11 cellular contexts compared by ENCODE assay signal in the genomic region with DNA sequence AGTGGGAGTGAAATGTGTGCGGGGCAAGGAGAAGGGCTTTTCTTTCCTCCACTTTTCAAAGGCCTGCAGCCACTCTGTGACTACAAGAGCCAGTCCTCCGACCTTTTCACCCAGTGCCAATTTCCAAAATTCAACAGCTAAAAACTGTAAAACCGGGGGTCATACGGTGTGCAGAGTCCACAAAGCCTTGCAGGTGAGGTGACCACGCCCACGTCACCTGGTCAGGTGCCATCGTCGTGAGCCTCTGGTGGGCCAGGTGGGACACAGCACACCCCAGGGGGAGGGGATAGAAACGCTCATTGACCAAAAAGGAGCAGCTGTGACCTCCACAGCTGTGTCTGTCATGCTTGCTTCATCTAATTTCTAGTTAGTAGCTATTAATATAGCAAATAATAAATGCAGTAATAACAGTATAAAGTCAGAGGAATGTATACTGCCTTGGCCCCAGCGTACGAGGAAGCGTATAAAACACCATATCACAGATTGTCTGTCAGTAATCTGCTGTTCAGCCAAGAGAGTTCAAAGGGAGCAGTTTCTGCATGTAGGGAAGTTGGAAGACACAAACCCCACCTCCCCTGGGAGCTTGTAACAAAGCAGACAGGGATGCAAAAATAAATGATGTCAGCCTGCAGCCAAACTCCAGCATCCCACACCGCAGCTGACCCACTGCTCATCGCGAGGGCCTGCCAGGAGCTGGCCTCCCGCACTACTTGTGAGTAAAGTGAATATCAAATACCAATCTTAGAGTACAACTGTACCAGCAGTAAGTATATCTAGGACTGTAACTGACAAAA.
A peak's percentile ranks its signal among the peaks of the same experiment; 100 is the strongest.
DNase-seq lines count a peak whose midpoint lies in the region; ATAC-seq, FAIRE-seq and TF ChIP-seq lines count a peak whose summit lies in the region.
"Had no signal": no experiment of that assay in that cellular context is flagged by ENCODE, and none has a peak within 500 bp of the region (broad histone marks: within the 10 kb centered on the region; RNA-seq: fewer than 3 reads in every experiment).

No MANE protein-coding gene starts in this region.

- 36 to 67% methylated on average over 16 of the region's 16 CpGs for WGBS in sigmoid colon, 2 donors
- WGBS in mesendoderm (ENCODE audit: extremely low coverage, insufficient coverage, low lambda C conversion rate): no CpG with 5 or more reads among the region's 16 CpGs

- ATAC-seq in left ventricle myocardium superior: peak; percentile 24

- H3K4me3 ChIP-seq in astrocyte (ENCODE audit: insufficient read depth, low read depth, low read length) (no peak overlapping the region), sigmoid colon (no peak overlapping the region), mesendoderm (ENCODE audit: low read length) (no peak overlapping the region)

- H3K27ac ChIP-seq in astrocyte (ENCODE audit: low read depth, low read length) (peak overlapping the region; percentile 95), sigmoid colon (peak overlapping the region; percentile 41 to 81 (median 70)), mesendoderm (ENCODE audit: low read depth, low read length) (no peak overlapping the region)

- peaks cover 60% of the 10 kb centered on the region for H4K20me1 ChIP-seq in astrocyte (ENCODE audit: insufficient read depth, low read length)

- H3K27me3 Mint-ChIP-seq in astrocyte (ENCODE audit: low read depth, unreplicated experiment): no peaks in the 10 kb centered on the region

- no peak overlapping the region for H4K8ac ChIP-seq in mesendoderm (ENCODE audit: low read depth, low read length)

- peak; percentile 47 for DNase-seq in Daoy (ENCODE audit: low read depth)
- peak; percentile 90 for DNase-seq in astrocyte (ENCODE audit: low read depth)
- DNase-seq in left ventricle myocardium superior: peak; percentile 73
- peak; percentile 83 for DNase-seq in sigmoid colon
- no peak for DNase-seq in mesendoderm
- no peak for DNase-seq in superior temporal gyrus (ENCODE audit: extremely low spot score)
- DNase-seq in activated T-cell treated with anti-CD3 and anti-CD28 coated beads, Interleukin-2, amount 50 U/mL, for 1 hour: no peak
- no peak for DNase-seq in SW480 (ENCODE audit: low spot score)
- DNase-seq: activated naive CD4-positive, alpha-beta T cell treated with Interleukin-2 at 50 U/mL for 16 hours; DMS79; NCI-H187 had no signal

- peaks cover 54% of the 10 kb centered on the region for H3K4me1 ChIP-seq in astrocyte (ENCODE audit: insufficient read depth, low read length)
- H3K4me1 ChIP-seq in sigmoid colon: peaks cover 2 to 81% (median 63%) of the 10 kb centered on the region in 4 donors
- no peaks in the 10 kb centered on the region for H3K4me1 ChIP-seq in mesendoderm (ENCODE audit: control insufficient read depth, low read depth, low read length)

- no peak overlapping the region for H3K56ac ChIP-seq in mesendoderm (ENCODE audit: low read length)

- no peaks in the 10 kb centered on the region for H3K9me3 Mint-ChIP-seq in astrocyte (ENCODE audit: unreplicated experiment)

- TF ChIP-seq CTCF in astrocyte (IDR thresholded peaks at IDR 0.05; ENCODE audit: insufficient read depth, low read depth, low read length): no peak
- no peak for TF ChIP-seq CTCF in sigmoid colon (IDR thresholded peaks at IDR 0.05)

- H2AFZ ChIP-seq in astrocyte (ENCODE audit: low read depth, low read length): no peak overlapping the region

- no peak overlapping the region for H2BK15ac ChIP-seq in mesendoderm (replicated peaks; ENCODE audit: low read depth)

- H3K9ac ChIP-seq in astrocyte (ENCODE audit: low read length) (peak overlapping the region; percentile 77), mesendoderm (ENCODE audit: low read length) (no peak overlapping the region)

- peaks cover 47% of the 10 kb centered on the region for H3K4me1 Mint-ChIP-seq in astrocyte (ENCODE audit: low read depth, unreplicated experiment)

- no peak overlapping the region for H2AK5ac ChIP-seq in mesendoderm (ENCODE audit: low read length)

- TF ChIP-seq EP300 in sigmoid colon (IDR thresholded peaks at IDR 0.05): no peak

- H2BK5ac ChIP-seq in mesendoderm (ENCODE audit: low read length): no peak overlapping the region

- TF ChIP-seq POLR2A in sigmoid colon (IDR thresholded peaks at IDR 0.05): no peak

- H3K18ac ChIP-seq in mesendoderm (ENCODE audit: low read length): no peak overlapping the region

- H3K4ac ChIP-seq in mesendoderm (ENCODE audit: low read depth, low read length): no peak overlapping the region

- intact Hi-C loops in left ventricle myocardium superior (cut with micrococcal nuclease): no loop called here
- intact Hi-C loops in sigmoid colon (cut with DNase I): no loop called here

- H3K4me2 ChIP-seq in astrocyte (ENCODE audit: low read length): peak overlapping the region; percentile 67
- no peak overlapping the region for H3K4me2 ChIP-seq in mesendoderm (ENCODE audit: low read length)

- H4K5ac ChIP-seq in mesendoderm (ENCODE audit: low read length): no peak overlapping the region

- H3K79me2 ChIP-seq in astrocyte (ENCODE audit: insufficient read depth, low read length) (peaks cover 74% of the 10 kb centered on the region), mesendoderm (ENCODE audit: control insufficient read depth, insufficient read depth, low read length) (no peaks in the 10 kb centered on the region)

- no peak overlapping the region for H3K23ac ChIP-seq in mesendoderm (ENCODE audit: low read length)

- H3K9me3 ChIP-seq in astrocyte (ENCODE audit: insufficient read depth, low read depth, low read length): no peaks in the 10 kb centered on the region
- H3K9me3 ChIP-seq in sigmoid colon: no peaks in the 10 kb centered on the region

- peak; percentile 75 for FAIRE-seq in astrocyte (lab: Jason Lieb, UNC)

- H3K27me3 ChIP-seq in astrocyte (ENCODE audit: insufficient read depth, low read length) (no peaks in the 10 kb centered on the region), sigmoid colon (no peaks in the 10 kb centered on the region), mesendoderm (ENCODE audit: insufficient read depth, low read length, poor library complexity) (no peaks in the 10 kb centered on the region)

- H3K36me3 ChIP-seq in astrocyte (ENCODE audit: insufficient read depth, low read length): peaks cover 14% of the 10 kb centered on the region
- H3K36me3 ChIP-seq in sigmoid colon: peaks cover 0 to 15% (median 7%) of the 10 kb centered on the region in 4 donors
- peaks cover 2% of the 10 kb centered on the region for H3K36me3 ChIP-seq in mesendoderm (ENCODE audit: control insufficient read depth, insufficient read depth, low read length)

- H3K27ac Mint-ChIP-seq in astrocyte (ENCODE audit: unreplicated experiment): peak overlapping the region; percentile 82

- H3K79me1 ChIP-seq in mesendoderm (ENCODE audit: low read length): peaks cover 5% of the 10 kb centered on the region

- peaks cover 19% of the 10 kb centered on the region for H3K36me3 Mint-ChIP-seq in astrocyte (ENCODE audit: low read depth, unreplicated experiment)

- no peak overlapping the region for H2BK120ac ChIP-seq in mesendoderm (ENCODE audit: low read depth, low read length)

- no peak overlapping the region for H3K4me3 Mint-ChIP-seq in astrocyte (ENCODE audit: unreplicated experiment)

Comparison
In these comparisons a context has a peak if more than half of its experiments do, and no peak if none do; other contexts are left out.
1. DNase-seq: peak in Daoy (single experiment), astrocyte (single experiment), left ventricle myocardium superior (single experiment) and sigmoid colon (single experiment); none in mesendoderm (single experiment), superior temporal gyrus (single experiment), activated T-cell treated with anti-CD3 and anti-CD28 coated beads, Interleukin-2, amount 50 U/mL, for 1 hour (single experiment) and SW480 (single experiment).